ENCODE assay signal across 11 cellular contexts in genomic region chrX:115372026-115372610, GRCh38.
DNase-seq lines count a peak whose midpoint lies in the region; ATAC-seq and TF ChIP-seq lines count a peak whose summit lies in the region.
"Had no signal": no experiment of that assay in that cellular context is flagged by ENCODE, and none has a peak within 500 bp of the region (broad histone marks: within the 10 kb centered on the region; RNA-seq: fewer than 3 reads in every experiment).

No MANE protein-coding gene starts in this region.

- peak overlapping the region; percentile 72; the same call in 1 of the 2 replicates for H3K4me2 ChIP-seq in IMR-90 (ENCODE audit: low read depth, low read length)

- peak overlapping the region; percentile 77; the same call in 1 of the 2 replicates for H2BK20ac ChIP-seq in IMR-90 (ENCODE audit: low read depth, low read length)

- H3K9me1 ChIP-seq in IMR-90 (ENCODE audit: insufficient read depth, low read length) = no peaks in the 10 kb centered on the region

- no peak overlapping the region for H2AK9ac ChIP-seq in IMR-90 (replicated peaks; ENCODE audit: low read depth, low read length, poor library complexity)

- peak overlapping the region; percentile 94 for H3K27ac Mint-ChIP-seq in chondrocyte (ENCODE audit: unreplicated experiment)

- no peak overlapping the region for H2BK15ac ChIP-seq in IMR-90 (ENCODE audit: low read depth, low read length)

- intact Hi-C loops in IMR-90 (cut with micrococcal nuclease) = no loop called here
- intact Hi-C loops in ascending aorta (cut with DNase I) = no loop called here
- intact Hi-C loops in transverse colon (cut with DNase I; ENCODE audit: low total_unique reads) = no loop called here

- H4K8ac ChIP-seq in IMR-90 (ENCODE audit: low read depth in 2 of 2, low read length in 2 of 2) = peak overlapping the region in 1 of 2 experiments; percentile 33; a peak in 1 of 4 replicates

- CTCF ChIA-PET in IMR-90 (lab: Yijun Ruan, JAX) = no interaction called here

- no CpG with 5 or more reads among the region's 4 CpGs for WGBS in IMR-90 (ENCODE audit: extremely low coverage in 2 of 2, insufficient read length in 1 of 2), 2 experiments
- WGBS in transverse colon (ENCODE audit: low coverage in 1 of 2), 2 donors = 36 to 50% methylated on average over 3 to 4 of the region's 4 CpGs

- no peak overlapping the region for H3K56ac ChIP-seq in IMR-90 (ENCODE audit: extremely low read depth, insufficient read depth, low read length)

- peak overlapping the region; percentile 34; the same call in 1 of the 2 replicates for H4K91ac ChIP-seq in IMR-90 (ENCODE audit: insufficient read depth, low read depth, low read length)

- H3K4ac ChIP-seq in IMR-90 (ENCODE audit: low read depth, low read length) = no peak overlapping the region; the same call in 1 of the 2 replicates

- no peak overlapping the region for H3K23ac ChIP-seq in IMR-90 (ENCODE audit: low read depth, low read length)

- H2BK120ac ChIP-seq in IMR-90 (ENCODE audit: low read depth, low read length) = peak overlapping the region; percentile 72

- no peak overlapping the region for H4K5ac ChIP-seq in IMR-90 (ENCODE audit: low read depth, low read length)

- peaks cover 57% of the 10 kb centered on the region for H3K4me1 Mint-ChIP-seq in chondrocyte (ENCODE audit: low read depth)

- peak overlapping the region; percentile 69 for H2BK5ac ChIP-seq in IMR-90 (ENCODE audit: low read depth, low read length, poor library complexity, severe bottlenecking)

- no peaks in the 10 kb centered on the region for H3K36me3 Mint-ChIP-seq in chondrocyte (ENCODE audit: low read depth)

- H3K27me3 ChIP-seq in IMR-90 (ENCODE audit: control insufficient read depth, insufficient read depth, low read length) (peaks cover 2% of the 10 kb centered on the region; the same call in 1 of the 2 replicates), kidney epithelial cell (ENCODE audit: control insufficient read depth, insufficient read depth, low read length) (no peaks in the 10 kb centered on the region), ascending aorta (no peaks in the 10 kb centered on the region), transverse colon (no peaks in the 10 kb centered on the region)
- H3K27me3 ChIP-seq: neutrophil had no signal

- H3K4me1 ChIP-seq in IMR-90 (ENCODE audit: control insufficient read depth, insufficient read depth, low read length) (peaks cover 5% of the 10 kb centered on the region), ascending aorta (no peaks in the 10 kb centered on the region), transverse colon (no peaks in the 10 kb centered on the region)

- TF ChIP-seq POLR2A in IMR-90 (IDR thresholded peaks at IDR 0.05; ENCODE audit: low read depth, low read length) = no peak
- no peak for TF ChIP-seq POLR2A in transverse colon (IDR thresholded peaks at IDR 0.05)

- TF ChIP-seq CTCF in IMR-90 (conservative IDR thresholded peaks at IDR 0.05; ENCODE audit: low read depth, low read length) (no peak), chondrocyte (IDR thresholded peaks at IDR 0.05) (no peak), kidney epithelial cell (IDR thresholded peaks at IDR 0.05; ENCODE audit: insufficient read depth, low read length, poor library complexity, severe bottlenecking) (no peak), ascending aorta (IDR thresholded peaks at IDR 0.05) (no peak), transverse colon (IDR thresholded peaks at IDR 0.05) (no peak)

- H3K27ac ChIP-seq in IMR-90 (ENCODE audit: insufficient read depth, low read length) (no peak overlapping the region), ascending aorta (no peak overlapping the region), transverse colon (no peak overlapping the region)
- H3K27ac ChIP-seq: C4-2B, neutrophil had no signal

- dilution Hi-C loops in IMR-90 (cut with HindIII; ENCODE audit: low sequenced_read_pairs, unreplicated experiment) = no loop called here

- no peak for TF ChIP-seq RAD21 in IMR-90 (IDR thresholded peaks at IDR 0.05; ENCODE audit: low read length)

- peak overlapping the region; percentile 27 for H3K4me3 Mint-ChIP-seq in chondrocyte (ENCODE audit: unreplicated experiment)

- in situ Hi-C loops in ACHN (cut with HindIII; ENCODE audit: low pct_ligation_motif_present, low pct_unique_long_range_greater_than_20kb, low sequenced_read_pairs) = no loop called here
- in situ Hi-C loops in IMR-90 (cut with MboI; ENCODE audit: low sequenced_read_pairs) = no loop called here
- in situ Hi-C loops in transverse colon (cut with MboI; ENCODE audit: low pct_ligation_motif_present in 1 of 4, low pct_unique_long_range_greater_than_20kb in 1 of 4, low sequenced_read_pairs in 3 of 4) = no loop called here

- H3K9me3 Mint-ChIP-seq in chondrocyte (ENCODE audit: low read depth) = peaks cover 16% of the 10 kb centered on the region

- peak overlapping the region; percentile 70; the same call in 1 of the 2 replicates for H3K18ac ChIP-seq in IMR-90 (ENCODE audit: low read depth, low read length)

- H2AK5ac ChIP-seq in IMR-90 (ENCODE audit: low read depth, low read length) = no peak overlapping the region

- H3K79me1 ChIP-seq in IMR-90 (ENCODE audit: low read depth in 1 of 2, low read length in 2 of 2) = no peaks in the 10 kb centered on the region

- no peaks in the 10 kb centered on the region for H3K36me3 ChIP-seq in IMR-90 (ENCODE audit: control insufficient read depth, insufficient read depth, low read length)
- H3K36me3 ChIP-seq in kidney epithelial cell (ENCODE audit: control insufficient read depth, insufficient read depth, low read length) = no peaks in the 10 kb centered on the region
- no peaks in the 10 kb centered on the region for H3K36me3 ChIP-seq in ascending aorta
- H3K36me3 ChIP-seq in transverse colon = no peaks in the 10 kb centered on the region
- H3K36me3 ChIP-seq: neutrophil had no signal

- no peak for TF ChIP-seq EP300 in transverse colon (IDR thresholded peaks at IDR 0.05; ENCODE audit: low read depth)

- H4K20me1 ChIP-seq in IMR-90 (ENCODE audit: insufficient read depth, low read length) = no peaks in the 10 kb centered on the region

- H3K9me3 ChIP-seq in IMR-90 (ENCODE audit: control insufficient read depth, insufficient read depth, low read length) (no peaks in the 10 kb centered on the region), ascending aorta (no peaks in the 10 kb centered on the region), transverse colon (no peaks in the 10 kb centered on the region)
- H3K9me3 ChIP-seq: neutrophil had no signal

- no peak overlapping the region for H3K4me3 ChIP-seq in IMR-90 (ENCODE audit: insufficient read depth, low read depth, low read length)
- no peak overlapping the region for H3K4me3 ChIP-seq in kidney epithelial cell (ENCODE audit: low read depth, low read length)
- no peak overlapping the region for H3K4me3 ChIP-seq in ascending aorta
- no peak overlapping the region for H3K4me3 ChIP-seq in transverse colon

- DNase-seq in ACHN (peak; percentile 54), IMR-90 (peak; percentile 79), chondrocyte (ENCODE audit: low spot score) (no peak), kidney epithelial cell (ENCODE audit: low read depth) (peak; percentile 42), ascending aorta (ENCODE audit: low spot score in 2 of 2) (no peak), pons (ENCODE audit: low spot score) (no peak), transverse colon (no peak)
- DNase-seq: NK-92 treated with Interleukin-12 subunit alpha and Interleukin-12 subunit beta, amount 100 ng/mL, for 24 hours had no signal

- no peak overlapping the region; the same call in 1 of the 2 replicates for H3K14ac ChIP-seq in IMR-90 (replicated peaks; ENCODE audit: low read depth, low read length)

- H3K9ac ChIP-seq in IMR-90 (ENCODE audit: low read depth, low read length) = no peak overlapping the region; the same call in 1 of the 2 replicates

- BruUV-seq in IMR-90 (replicated peaks; lab: Mats Ljungman, UMichigan) = no TSS peak

- no peaks in the 10 kb centered on the region for H3K27me3 Mint-ChIP-seq in chondrocyte (ENCODE audit: low read depth)

- ATAC-seq in IMR-90 (ENCODE audit: low read depth) = peak; percentile 88
- ATAC-seq in GM21360 (IDR thresholded peaks at IDR 0.05; ENCODE audit: unreplicated experiment) = no peak

- POLR2A ChIA-PET in IMR-90 (lab: Charles Lee; ENCODE audit: unreplicated experiment) = no interaction called here

- H2AFZ ChIP-seq in IMR-90 (replicated peaks; ENCODE audit: low read length, poor library complexity) = no peak overlapping the region

TF ChIP-seq in IMR-90, 13 proteins besides CTCF, POLR2A, EP300 and RAD21:
- TF ChIP-seq BHLHE40 (IDR thresholded peaks at IDR 0.05; ENCODE audit: low read depth, low read length) (no peak), SMC3 (IDR thresholded peaks at IDR 0.05; ENCODE audit: low read depth, low read length) (no peak), RCOR1 (IDR thresholded peaks at IDR 0.05; ENCODE audit: insufficient replicate concordance, low read length) (no peak), CEBPB (IDR thresholded peaks at IDR 0.05; ENCODE audit: low read depth, low read length) (no peak), USF2 (IDR thresholded peaks at IDR 0.05; ENCODE audit: low read depth, low read length) (no peak), FOS (IDR thresholded peaks at IDR 0.05; ENCODE audit: low read depth, low read length) (no peak), RFX5 (IDR thresholded peaks at IDR 0.05; ENCODE audit: low read depth, low read length) (no peak), CHD1 (IDR thresholded peaks at IDR 0.05; ENCODE audit: low read depth, low read length) (no peak), MAZ (IDR thresholded peaks at IDR 0.05; ENCODE audit: borderline replicate concordance, low read depth, low read length) (no peak), MAFK (IDR thresholded peaks at IDR 0.05; ENCODE audit: low read depth, low read length) (no peak), NFE2L2 (IDR thresholded peaks at IDR 0.05; ENCODE audit: low read depth, low read length) (no peak), ELK1 (IDR thresholded peaks at IDR 0.05; ENCODE audit: borderline replicate concordance, low read depth, low read length) (no peak)

Comparison
In these comparisons a context has a peak if more than half of its experiments do, and no peak if none do; other contexts are left out.
1. DNase-seq: peak in ACHN (single experiment), IMR-90 (single experiment) and kidney epithelial cell (single experiment); none in chondrocyte (single experiment), ascending aorta (0 of 2), pons (single experiment) and transverse colon (single experiment).